ENCODE assay signal across 1 cellular context in genomic region chr5:149128023-149128875, GRCh38.
TF ChIP-seq lines count a peak whose summit lies in the region.

No MANE protein-coding gene starts in this region.

TF ChIP-seq in GM12878, 131 proteins besides CTCF, POLR2A, EP300 and RAD21 (continued from another document):
- TF ChIP-seq REST (IDR thresholded peaks at IDR 0.05; ENCODE audit: low read depth, low read length) (no peak), IRF5 (IDR thresholded peaks at IDR 0.05; ENCODE audit: borderline replicate concordance) (no peak), PAX5 (IDR thresholded peaks at IDR 0.05; ENCODE audit: borderline replicate concordance, low read depth, low read length) (no peak), PML (IDR thresholded peaks at IDR 0.05; ENCODE audit: low read length) (no peak), GATAD2B (conservative IDR thresholded peaks at IDR 0.05; ENCODE audit: low read depth) (no peak), JUND (IDR thresholded peaks at IDR 0.05; ENCODE audit: low read depth, low read length) (no peak), ETV6 (conservative IDR thresholded peaks at IDR 0.05 in 1 of 2, IDR thresholded peaks at IDR 0.05 in 1 of 2; ENCODE audit: borderline replicate concordance in 1 of 2, low read depth in 1 of 2) (no peak), ATF3 (IDR thresholded peaks at IDR 0.05; ENCODE audit: borderline replicate concordance, extremely low read depth, low read depth, low read length) (no peak), SIX5 (IDR thresholded peaks at IDR 0.05; ENCODE audit: low read depth, low read length, severe bottlenecking) (no peak), ZBTB40 (IDR thresholded peaks at IDR 0.05; ENCODE audit: borderline replicate concordance) (no peak), POU2F2 (IDR thresholded peaks at IDR 0.05; ENCODE audit: borderline replicate concordance, low read depth, low read length) (no peak)
